1 cellular context compared by ENCODE assay signal in genomic region chr4:153758688-153759406, GRCh38.
TF ChIP-seq lines count a peak whose summit lies in the region.

No MANE protein-coding gene starts in this region.

TF ChIP-seq in H1, 55 proteins besides CTCF, POLR2A, EP300 and RAD21:
- TF ChIP-seq EZH2 (IDR thresholded peaks at IDR 0.05; ENCODE audit: low read depth, low read length, severe bottlenecking) (peak; percentile 14), TAF7 (optimal IDR thresholded peaks at IDR 0.05; ENCODE audit: borderline replicate concordance, low read depth, low read length) (no peak)
